1 cellular context compared by ENCODE assay signal in genomic region chr2:160489096-160489495, GRCh38.
TF ChIP-seq lines count a peak whose summit lies in the region.

No MANE protein-coding gene starts in this region.

TF ChIP-seq in SK-N-SH, 30 proteins besides CTCF, POLR2A, EP300 and RAD21:
- no peak for TF ChIP-seq RFX5 (IDR thresholded peaks at IDR 0.05; ENCODE audit: low read length)
- no peak for TF ChIP-seq CHD2 (IDR thresholded peaks at IDR 0.05; ENCODE audit: low read length, partially characterized antibody)
- TF ChIP-seq RXRA (IDR thresholded peaks at IDR 0.05; ENCODE audit: borderline replicate concordance, low read depth), result no peak
- no peak for TF ChIP-seq NFIC (IDR thresholded peaks at IDR 0.05; ENCODE audit: borderline replicate concordance)
- TF ChIP-seq POLR2AphosphoS5 (IDR thresholded peaks at IDR 0.05; ENCODE audit: low read depth, low read length), result no peak
- TF ChIP-seq, protein P1, sequence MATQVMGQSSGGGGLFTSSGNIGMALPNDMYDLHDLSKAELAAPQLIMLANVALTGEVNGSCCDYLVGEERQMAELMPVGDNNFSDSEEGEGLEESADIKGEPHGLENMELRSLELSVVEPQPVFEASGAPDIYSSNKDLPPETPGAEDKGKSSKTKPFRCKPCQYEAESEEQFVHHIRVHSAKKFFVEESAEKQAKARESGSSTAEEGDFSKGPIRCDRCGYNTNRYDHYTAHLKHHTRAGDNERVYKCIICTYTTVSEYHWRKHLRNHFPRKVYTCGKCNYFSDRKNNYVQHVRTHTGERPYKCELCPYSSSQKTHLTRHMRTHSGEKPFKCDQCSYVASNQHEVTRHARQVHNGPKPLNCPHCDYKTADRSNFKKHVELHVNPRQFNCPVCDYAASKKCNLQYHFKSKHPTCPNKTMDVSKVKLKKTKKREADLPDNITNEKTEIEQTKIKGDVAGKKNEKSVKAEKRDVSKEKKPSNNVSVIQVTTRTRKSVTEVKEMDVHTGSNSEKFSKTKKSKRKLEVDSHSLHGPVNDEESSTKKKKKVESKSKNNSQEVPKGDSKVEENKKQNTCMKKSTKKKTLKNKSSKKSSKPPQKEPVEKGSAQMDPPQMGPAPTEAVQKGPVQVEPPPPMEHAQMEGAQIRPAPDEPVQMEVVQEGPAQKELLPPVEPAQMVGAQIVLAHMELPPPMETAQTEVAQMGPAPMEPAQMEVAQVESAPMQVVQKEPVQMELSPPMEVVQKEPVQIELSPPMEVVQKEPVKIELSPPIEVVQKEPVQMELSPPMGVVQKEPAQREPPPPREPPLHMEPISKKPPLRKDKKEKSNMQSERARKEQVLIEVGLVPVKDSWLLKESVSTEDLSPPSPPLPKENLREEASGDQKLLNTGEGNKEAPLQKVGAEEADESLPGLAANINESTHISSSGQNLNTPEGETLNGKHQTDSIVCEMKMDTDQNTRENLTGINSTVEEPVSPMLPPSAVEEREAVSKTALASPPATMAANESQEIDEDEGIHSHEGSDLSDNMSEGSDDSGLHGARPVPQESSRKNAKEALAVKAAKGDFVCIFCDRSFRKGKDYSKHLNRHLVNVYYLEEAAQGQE (IDR thresholded peaks at IDR 0.05; ENCODE audit: low read depth, low read length), result no peak
- TF ChIP-seq JUND (IDR thresholded peaks at IDR 0.05), result no peak
- no peak for TF ChIP-seq MEF2A (IDR thresholded peaks at IDR 0.05; ENCODE audit: borderline replicate concordance, low read depth)
- TF ChIP-seq MAX (IDR thresholded peaks at IDR 0.05; ENCODE audit: low read depth), result no peak
